ENCODE assay signal across 34 cellular contexts in the genomic region with DNA sequence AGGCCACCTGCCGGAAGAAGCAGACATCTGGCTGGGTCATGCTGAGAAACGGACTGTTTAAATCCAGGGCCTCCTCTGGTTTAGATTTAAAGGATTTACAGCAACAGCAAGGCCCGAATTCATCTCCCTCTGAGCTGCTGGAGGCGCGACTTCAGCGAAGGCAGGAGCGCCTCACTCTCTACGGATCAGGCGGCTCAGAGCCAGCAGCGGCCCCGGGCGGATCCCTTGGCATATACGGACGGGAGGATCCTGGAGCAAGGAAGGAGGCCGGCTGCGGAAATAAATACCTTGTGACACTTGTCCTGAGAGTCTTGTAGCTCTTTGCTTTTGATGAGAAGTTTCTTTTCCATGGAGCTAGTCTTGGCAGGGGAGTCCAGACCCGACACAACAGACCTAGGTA.
"Had no signal": no experiment of that assay in that cellular context is flagged by ENCODE, and none has a peak within 500 bp of the region (broad histone marks: within the 10 kb centered on the region; RNA-seq: fewer than 3 reads in every experiment).

No MANE protein-coding gene starts in this region.

- H3K9me3 ChIP-seq: MG63 had no signal

- DNase-seq: Karpas-422, Kasumi-1, MG63, MM.1S, MV-4-11, NCI-H1048, NCI-H1092, NCI-H1092 treated with DMSO at 0.1 percent for 48 hours, NCI-H1105, NCI-H1105 treated with DMSO at 0.1 percent for 48 hours, NCI-H1417, NCI-H1417 treated with DMSO at 0.1 percent for 48 hours, NCI-H1436, NCI-H1436 treated with DMSO at 0.1 percent for 48 hours, NCI-H146, NCI-H1694, NCI-H1694 treated with DMSO at 0.1 percent for 48 hours, NCI-H187, NCI-H187 treated with DMSO at 0.1 percent for 48 hours, NCI-H1930, NCI-H2029, NCI-H2029 treated with DMSO at 0.1 percent for 48 hours, NCI-H2081, NCI-H2081 treated with DMSO at 0.1 percent for 48 hours, NCI-H2107, NCI-H2171, NCI-H2171 treated with DMSO at 0.1 percent for 48 hours, NCI-H2227 treated with DMSO at 0.1 percent for 48 hours, NCI-H226, NCI-H345, NCI-H446, NCI-H446 treated with DMSO at 0.1 percent for 48 hours, NCI-H510A, NCI-H510A treated with DMSO at 0.1 percent for 48 hours had no signal

- H3K4me3 ChIP-seq: MG63 had no signal

- H3K27me3 ChIP-seq: MG63 had no signal
